ENCODE assay signal across 11 cellular contexts in the genomic region with DNA sequence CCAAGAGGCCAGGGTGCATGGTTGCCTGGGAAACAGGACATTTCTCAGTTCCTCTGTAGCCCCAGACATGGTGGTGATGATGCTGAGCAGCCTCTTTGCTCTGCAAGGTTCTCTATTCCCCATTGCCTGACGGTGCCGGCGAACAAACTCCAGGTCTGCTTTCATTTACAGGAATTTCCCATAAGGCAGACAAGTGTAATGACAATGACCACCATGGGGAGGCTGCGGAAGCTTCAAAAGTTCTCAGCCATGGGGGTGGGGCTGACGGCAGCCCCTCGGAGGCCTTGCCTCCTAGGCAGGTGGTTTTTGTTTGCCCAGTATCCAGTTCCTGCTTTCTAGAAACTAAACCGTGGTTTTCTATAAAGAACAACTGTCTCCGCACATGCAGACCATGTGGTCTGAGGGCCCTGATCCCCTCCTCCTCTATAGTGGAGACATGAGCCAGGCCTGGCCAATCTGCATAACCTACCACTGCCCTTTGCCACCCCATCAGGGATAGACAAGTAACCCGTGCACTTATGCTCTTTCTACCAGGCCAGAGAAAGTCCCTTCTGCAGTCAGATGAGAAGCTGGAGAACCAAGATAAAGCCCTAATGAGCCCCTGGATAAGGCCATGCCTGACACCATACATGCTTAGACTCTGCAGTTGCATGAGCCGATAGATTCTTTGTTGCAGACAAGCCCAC. TPM values are rescaled to one million over a fixed set of nuclear protein-coding genes. Genes with fewer than 3 reads are reported as not detected.
DNase-seq lines count a peak whose midpoint lies in the region; ATAC-seq and TF ChIP-seq lines count a peak whose summit lies in the region.
"Had no signal": no experiment of that assay in that cellular context is flagged by ENCODE, and none has a peak within 500 bp of the region (broad histone marks: within the 10 kb centered on the region; RNA-seq: fewer than 3 reads in every experiment).

No MANE protein-coding gene starts in this region.

- ATAC-seq in GM19351 (IDR thresholded peaks at IDR 0.05; ENCODE audit: unreplicated experiment) (peak; percentile 79), HG03175 (IDR thresholded peaks at IDR 0.05; ENCODE audit: unreplicated experiment) (peak; percentile 76), left lung (no peak)
- peak; percentile 89 to 91 for ATAC-seq in stimulated activated naive B cell treated with anti-CD40 and anti-IgM and Interleukin-4, amounts not matched to agents 10 μg/mL and 1 μg/mL and 100 μg/mL, for 72 hours (replicated peaks)

- peak overlapping the region; percentile 35 to 36 for H3K4me3 Mint-ChIP-seq in stimulated activated naive B cell treated with anti-CD40 and anti-IgM and Interleukin-4, amounts not matched to agents 10 μg/mL and 1 μg/mL and 100 μg/mL, for 72 hours
- no peak overlapping the region for H3K4me3 Mint-ChIP-seq in mesothelial cell of epicardium

- H3K9me3 Mint-ChIP-seq in stimulated activated naive B cell treated with anti-CD40 and anti-IgM and Interleukin-4, amounts not matched to agents 10 μg/mL and 1 μg/mL and 100 μg/mL, for 72 hours: peaks cover 0 to 1% of the 10 kb centered on the region in 2 donors
- no peaks in the 10 kb centered on the region for H3K9me3 Mint-ChIP-seq in mesothelial cell of epicardium

- H3K4me1 ChIP-seq in A673 (ENCODE audit: insufficient read depth, low read length, poor library complexity, severe bottlenecking): no peaks in the 10 kb centered on the region
- H3K4me1 ChIP-seq in left lung: peaks cover 0 to 5% of the 10 kb centered on the region in 2 donors

- H3K27ac ChIP-seq in A673 (ENCODE audit: low read depth, low read length, poor library complexity, severe bottlenecking): no peak overlapping the region
- no peak overlapping the region for H3K27ac ChIP-seq in left lung
- H3K27ac ChIP-seq: VCaP had no signal

- peaks cover 17 to 23% of the 10 kb centered on the region in 2 donors for H3K4me1 Mint-ChIP-seq in stimulated activated naive B cell treated with anti-CD40 and anti-IgM and Interleukin-4, amounts not matched to agents 10 μg/mL and 1 μg/mL and 100 μg/mL, for 72 hours
- peaks cover 4% of the 10 kb centered on the region for H3K4me1 Mint-ChIP-seq in mesothelial cell of epicardium

- no peaks in the 10 kb centered on the region for H3K36me3 ChIP-seq in A673 (ENCODE audit: insufficient read depth, low read length, poor library complexity, severe bottlenecking)
- peaks cover 0 to 48% of the 10 kb centered on the region in 2 donors for H3K36me3 ChIP-seq in left lung

- peak; percentile 15 for DNase-seq in A673 (ENCODE audit: low spot score)
- peak; percentile 30 for DNase-seq in SK-N-DZ (ENCODE audit: low spot score)
- peak; percentile 63 for DNase-seq in stimulated activated naive B cell treated with anti-CD40 and anti-IgM and Interleukin-4, amounts not matched to agents 10 μg/mL and 1 μg/mL and 100 μg/mL, for 72 hours
- DNase-seq in left lung: no peak
- DNase-seq in mesothelial cell of epicardium (ENCODE audit: low spot score in 2 of 2, unreplicated experiment in 2 of 2): no peak
- no peak for DNase-seq in RKO (ENCODE audit: low spot score)
- DNase-seq: DND-41 had no signal

- CTCF ChIA-PET in A673 (lab: Charles Lee): no interaction called here

- H3K27me3 Mint-ChIP-seq in stimulated activated naive B cell treated with anti-CD40 and anti-IgM and Interleukin-4, amounts not matched to agents 10 μg/mL and 1 μg/mL and 100 μg/mL, for 72 hours: no peaks in the 10 kb centered on the region
- H3K27me3 Mint-ChIP-seq in mesothelial cell of epicardium (ENCODE audit: low read depth): no peaks in the 10 kb centered on the region

- POLR2A ChIA-PET in A673 (lab: Charles Lee; ENCODE audit: low non-redundant PET): no interaction called here

- peak overlapping the region; percentile 93 for H3K27ac Mint-ChIP-seq in stimulated activated naive B cell treated with anti-CD40 and anti-IgM and Interleukin-4, amounts not matched to agents 10 μg/mL and 1 μg/mL and 100 μg/mL, for 72 hours
- H3K27ac Mint-ChIP-seq in mesothelial cell of epicardium: no peak overlapping the region

- no peaks in the 10 kb centered on the region for H3K9me3 ChIP-seq in A673 (ENCODE audit: low read depth, low read length, poor library complexity, severe bottlenecking)
- no peaks in the 10 kb centered on the region for H3K9me3 ChIP-seq in left lung

- intact Hi-C loops in A673 (cut with micrococcal nuclease; ENCODE audit: unreplicated experiment) (no loop called here), left lung (cut with DNase I) (no loop called here)

- H3K27me3 ChIP-seq in A673 (replicated peaks; ENCODE audit: insufficient read depth, low read depth, low read length, poor library complexity): no peaks in the 10 kb centered on the region
- no peaks in the 10 kb centered on the region for H3K27me3 ChIP-seq in left lung

- TF ChIP-seq CTCF in A673 (conservative IDR thresholded peaks at IDR 0.05; ENCODE audit: low read depth, low read length) (no peak), left lung (IDR thresholded peaks at IDR 0.05) (no peak), mesothelial cell of epicardium (IDR thresholded peaks at IDR 0.05; ENCODE audit: unreplicated experiment) (no peak)

- no peaks in the 10 kb centered on the region for H3K36me3 Mint-ChIP-seq in stimulated activated naive B cell treated with anti-CD40 and anti-IgM and Interleukin-4, amounts not matched to agents 10 μg/mL and 1 μg/mL and 100 μg/mL, for 72 hours
- H3K36me3 Mint-ChIP-seq in mesothelial cell of epicardium: peaks cover 24% of the 10 kb centered on the region

- no peak overlapping the region for H3K4me3 ChIP-seq in A673 (ENCODE audit: low read depth, low read length, poor library complexity, severe bottlenecking)
- H3K4me3 ChIP-seq in left lung: no peak overlapping the region

- no TSS peak for BruUV-seq in A673 (replicated peaks; lab: Mats Ljungman, UMichigan)

RNA-seq across cellular contexts. Expression of a gene that starts 54.0 kb away (rescaled TPM):
- total RNA-seq in A673 (2021): not detected in 2 replicates
- 0.05 TPM in 1 of 2 replicates, not detected in the other for polyA plus RNA-seq in SK-N-DZ (2014; cell fraction: cytosol; rRNA removed)
- 0.05 TPM in 1 of 2 replicates, not detected in the other for polyA plus RNA-seq in SK-N-DZ (2014; cell fraction: nucleus; rRNA removed)
- under 1 TPM; 0.10 to 0.26 TPM for total RNA-seq in left lung
- total RNA-seq in mesothelial cell of epicardium: 0.75 to 1.1 TPM (median 1.0 TPM) in 3 replicates
- total RNA-seq: subcutaneous adipose tissue had no signal

Comparison
In these comparisons a context has a peak if more than half of its experiments do, and no peak if none do; other contexts are left out.
1. DNase-seq: peak in A673 (single experiment), SK-N-DZ (single experiment) and stimulated activated naive B cell treated with anti-CD40 and anti-IgM and Interleukin-4, amounts not matched to agents 10 μg/mL and 1 μg/mL and 100 μg/mL, for 72 hours (single experiment); none in left lung (0 of 2), mesothelial cell of epicardium (0 of 2) and RKO (single experiment).